Comparison of ENCODE assay signal across 1 cellular context in genomic region chr11:57645716-57646085, GRCh38.
TF ChIP-seq lines count a peak whose summit lies in the region.

No MANE protein-coding gene starts in this region.

TF ChIP-seq in HepG2, 621 proteins besides CTCF, POLR2A, EP300 and RAD21:
- TF ChIP-seq, protein P1, sequence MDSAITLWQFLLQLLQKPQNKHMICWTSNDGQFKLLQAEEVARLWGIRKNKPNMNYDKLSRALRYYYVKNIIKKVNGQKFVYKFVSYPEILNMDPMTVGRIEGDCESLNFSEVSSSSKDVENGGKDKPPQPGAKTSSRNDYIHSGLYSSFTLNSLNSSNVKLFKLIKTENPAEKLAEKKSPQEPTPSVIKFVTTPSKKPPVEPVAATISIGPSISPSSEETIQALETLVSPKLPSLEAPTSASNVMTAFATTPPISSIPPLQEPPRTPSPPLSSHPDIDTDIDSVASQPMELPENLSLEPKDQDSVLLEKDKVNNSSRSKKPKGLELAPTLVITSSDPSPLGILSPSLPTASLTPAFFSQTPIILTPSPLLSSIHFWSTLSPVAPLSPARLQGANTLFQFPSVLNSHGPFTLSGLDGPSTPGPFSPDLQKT (CRISPR knock-in tag; IDR thresholded peaks at IDR 0.05; ENCODE audit: borderline replicate concordance), result no peak
- TF ChIP-seq HOXD1 (CRISPR knock-in tag; IDR thresholded peaks at IDR 0.05) (no peak), ZNF570 (CRISPR knock-in tag; IDR thresholded peaks at IDR 0.05; ENCODE audit: borderline replicate concordance) (no peak), RCOR2 (CRISPR knock-in tag; IDR thresholded peaks at IDR 0.05) (no peak), ZNF354B (CRISPR knock-in tag; IDR thresholded peaks at IDR 0.05) (no peak), NONO (IDR thresholded peaks at IDR 0.05) (no peak), NONO (CRISPR knock-in tag; conservative IDR thresholded peaks at IDR 0.05) (0 out of 2 replicates have a peak, but pooled peaks have one; percentile 21), PAF1 (CRISPR knock-in tag; IDR thresholded peaks at IDR 0.05) (0 out of 2 replicates have a peak, but pooled peaks have one; percentile 68), AKAP8 (CRISPR knock-in tag; IDR thresholded peaks at IDR 0.05) (no peak), BRCA1 (CRISPR knock-in tag; IDR thresholded peaks at IDR 0.05) (no peak), POLR2AphosphoS5 (IDR thresholded peaks at IDR 0.05; ENCODE audit: low read depth, low read length) (peak; percentile 34; the same call in 1 of the 2 replicates), ZNF598 (CRISPR knock-in tag; IDR thresholded peaks at IDR 0.05; ENCODE audit: borderline replicate concordance) (no peak), ZNF34 (CRISPR knock-in tag; IDR thresholded peaks at IDR 0.05; ENCODE audit: borderline replicate concordance) (no peak)
- TF ChIP-seq, protein P2, sequence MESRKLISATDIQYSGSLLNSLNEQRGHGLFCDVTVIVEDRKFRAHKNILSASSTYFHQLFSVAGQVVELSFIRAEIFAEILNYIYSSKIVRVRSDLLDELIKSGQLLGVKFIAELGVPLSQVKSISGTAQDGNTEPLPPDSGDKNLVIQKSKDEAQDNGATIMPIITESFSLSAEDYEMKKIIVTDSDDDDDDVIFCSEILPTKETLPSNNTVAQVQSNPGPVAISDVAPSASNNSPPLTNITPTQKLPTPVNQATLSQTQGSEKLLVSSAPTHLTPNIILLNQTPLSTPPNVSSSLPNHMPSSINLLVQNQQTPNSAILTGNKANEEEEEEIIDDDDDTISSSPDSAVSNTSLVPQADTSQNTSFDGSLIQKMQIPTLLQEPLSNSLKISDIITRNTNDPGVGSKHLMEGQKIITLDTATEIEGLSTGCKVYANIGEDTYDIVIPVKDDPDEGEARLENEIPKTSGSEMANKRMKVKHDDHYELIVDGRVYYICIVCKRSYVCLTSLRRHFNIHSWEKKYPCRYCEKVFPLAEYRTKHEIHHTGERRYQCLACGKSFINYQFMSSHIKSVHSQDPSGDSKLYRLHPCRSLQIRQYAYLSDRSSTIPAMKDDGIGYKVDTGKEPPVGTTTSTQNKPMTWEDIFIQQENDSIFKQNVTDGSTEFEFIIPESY (CRISPR knock-in tag; IDR thresholded peaks at IDR 0.05), result no peak
